10 cellular contexts compared by ENCODE assay signal in the genomic region with DNA sequence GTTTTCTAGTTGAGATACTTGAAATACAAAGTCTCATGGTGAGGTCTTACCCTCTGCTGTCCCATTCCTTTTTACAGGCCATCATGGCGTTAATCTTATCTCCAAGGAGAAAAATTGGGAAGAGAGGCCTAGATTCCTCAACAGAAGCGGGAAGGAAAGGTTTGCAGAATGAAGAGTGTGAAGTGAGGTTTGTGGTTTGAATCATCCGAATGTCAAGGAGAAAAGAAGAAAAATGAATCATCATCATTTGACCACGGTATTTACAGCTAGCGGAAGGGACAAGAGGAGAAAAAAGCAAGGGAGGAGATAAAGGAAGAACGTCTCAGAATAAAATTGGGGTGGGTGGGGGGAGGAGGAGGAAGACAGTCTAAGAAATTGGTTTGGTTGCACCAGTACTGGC. TPM values are rescaled to one million over a fixed set of nuclear protein-coding genes. Genes with fewer than 3 reads are reported as not detected.
DNase-seq lines count a peak whose midpoint lies in the region; ATAC-seq and TF ChIP-seq lines count a peak whose summit lies in the region.
"Had no signal": no experiment of that assay in that cellular context is flagged by ENCODE, and none has a peak within 500 bp of the region (broad histone marks: within the 10 kb centered on the region; RNA-seq: fewer than 3 reads in every experiment).

No MANE protein-coding gene starts in this region.

- H3K4me3 Mint-ChIP-seq in CD8-positive, alpha-beta T cell = peak overlapping the region; percentile 51
- peak overlapping the region; percentile 99 for H3K4me3 Mint-ChIP-seq in mesothelial cell of epicardium

- POLR2A ChIA-PET in CD8-positive, alpha-beta T cell (lab: Charles Lee) = no interaction called here
- POLR2A ChIA-PET in RWPE1 (lab: Yijun Ruan, JAX; ENCODE audit: low non-redundant PET) = no interaction called here

- peaks cover 16% of the 10 kb centered on the region for H3K36me3 Mint-ChIP-seq in CD8-positive, alpha-beta T cell
- H3K36me3 Mint-ChIP-seq in mesothelial cell of epicardium = no peaks in the 10 kb centered on the region

- H3K27me3 Mint-ChIP-seq in CD8-positive, alpha-beta T cell (ENCODE audit: low read depth) = peaks cover 21% of the 10 kb centered on the region
- H3K27me3 Mint-ChIP-seq in mesothelial cell of epicardium (ENCODE audit: low read depth) = peaks cover 39% of the 10 kb centered on the region

- peaks cover 43% of the 10 kb centered on the region for H3K4me1 Mint-ChIP-seq in CD8-positive, alpha-beta T cell (ENCODE audit: low read depth)
- peaks cover 21% of the 10 kb centered on the region for H3K4me1 Mint-ChIP-seq in mesothelial cell of epicardium

- intact Hi-C loops in CD8-positive, alpha-beta T cell (cut with DNase I, micrococcal nuclease) = loop anchor here (5.0 to 10.0 kb wide), 8 partner anchors 226 to 1369 kb away; a partner anchor contains a TSS

- no peak for TF ChIP-seq CTCF in CD8-positive, alpha-beta T cell (IDR thresholded peaks at IDR 0.05)
- TF ChIP-seq CTCF in mesothelial cell of epicardium (IDR thresholded peaks at IDR 0.05; ENCODE audit: unreplicated experiment) (no peak), RWPE1 (conservative IDR thresholded peaks at IDR 0.05; ENCODE audit: low read depth) (no peak)

- ATAC-seq in CD8-positive, alpha-beta T cell = no peak

- no peak overlapping the region for H3K27ac ChIP-seq in CD8-positive, alpha-beta T cell (ENCODE audit: low read depth, low read length)
- H3K27ac ChIP-seq in angular gyrus (ENCODE audit: low read depth, low read length) = peak overlapping the region; percentile 67
- no peak overlapping the region for H3K27ac ChIP-seq in RWPE1
- H3K27ac ChIP-seq: SJSA1 had no signal

- no peaks in the 10 kb centered on the region for H3K9me3 ChIP-seq in CD8-positive, alpha-beta T cell (ENCODE audit: low read length)
- H3K9me3 ChIP-seq: SJSA1 had no signal

- H3K27me3 ChIP-seq in CD8-positive, alpha-beta T cell (ENCODE audit: insufficient read depth, low read length) = no peaks in the 10 kb centered on the region

- CTCF ChIA-PET in CD8-positive, alpha-beta T cell (lab: Charles Lee) = interaction anchor here (1.1 kb wide), 1 partner anchor 36 kb away, joined by 3 read pairs; no protein-coding TSS in a partner anchor
- CTCF ChIA-PET in RWPE1 (lab: Yijun Ruan, JAX) = interaction anchor here (0.6 to 1.6 kb wide), 4 partner anchors 11 to 31 kb away, joined by 5 to 8 read pairs (median 5); no protein-coding TSS in a partner anchor

- no peaks in the 10 kb centered on the region for H3K9me3 Mint-ChIP-seq in CD8-positive, alpha-beta T cell
- H3K9me3 Mint-ChIP-seq in mesothelial cell of epicardium = no peaks in the 10 kb centered on the region

- peaks cover 34% of the 10 kb centered on the region for H3K4me1 ChIP-seq in CD8-positive, alpha-beta T cell (ENCODE audit: insufficient read depth, low read length)

- H3K4me3 ChIP-seq in CD8-positive, alpha-beta T cell (ENCODE audit: low read depth, low read length) = no peak overlapping the region

- no peak overlapping the region for H3K27ac Mint-ChIP-seq in CD8-positive, alpha-beta T cell
- no peak overlapping the region for H3K27ac Mint-ChIP-seq in mesothelial cell of epicardium

- no peak for DNase-seq in CD8-positive, alpha-beta T cell
- peak; percentile 47 for DNase-seq in LHCN-M2 (ENCODE audit: low read depth)
- DNase-seq in mesothelial cell of epicardium (ENCODE audit: low spot score in 2 of 2, unreplicated experiment in 2 of 2) = no peak
- DNase-seq in RWPE1 (ENCODE audit: low spot score) = no peak
- DNase-seq in RPMI8226 = no peak
- no peak for DNase-seq in dedifferentiated amniotic fluid mesenchymal stem cell (ENCODE audit: extremely low spot score)
- no peak for DNase-seq in kidney glomerular epithelial cell (lab: John Stamatoyannopoulos, UW)
- DNase-seq: NCI-H1417 had no signal

- no peaks in the 10 kb centered on the region for H3K36me3 ChIP-seq in CD8-positive, alpha-beta T cell (ENCODE audit: insufficient read depth, low read length)

RNA-seq across cellular contexts. Expression of a gene that starts 0.9 kb away (rescaled TPM):
- 10 to 100 TPM; 20.1 to 25.7 TPM for total RNA-seq in CD8-positive, alpha-beta T cell
- 20.4 and 22.7 TPM in 2 replicates for total RNA-seq in LHCN-M2 (2014; rRNA removed)
- 9.3 TPM for polyA plus RNA-seq in LHCN-M2 (2012)
- total RNA-seq in mesothelial cell of epicardium = 22.4 to 23.6 TPM (median 23.0 TPM) in 3 replicates
